ENCODE assay signal across 8 cellular contexts in the genomic region with DNA sequence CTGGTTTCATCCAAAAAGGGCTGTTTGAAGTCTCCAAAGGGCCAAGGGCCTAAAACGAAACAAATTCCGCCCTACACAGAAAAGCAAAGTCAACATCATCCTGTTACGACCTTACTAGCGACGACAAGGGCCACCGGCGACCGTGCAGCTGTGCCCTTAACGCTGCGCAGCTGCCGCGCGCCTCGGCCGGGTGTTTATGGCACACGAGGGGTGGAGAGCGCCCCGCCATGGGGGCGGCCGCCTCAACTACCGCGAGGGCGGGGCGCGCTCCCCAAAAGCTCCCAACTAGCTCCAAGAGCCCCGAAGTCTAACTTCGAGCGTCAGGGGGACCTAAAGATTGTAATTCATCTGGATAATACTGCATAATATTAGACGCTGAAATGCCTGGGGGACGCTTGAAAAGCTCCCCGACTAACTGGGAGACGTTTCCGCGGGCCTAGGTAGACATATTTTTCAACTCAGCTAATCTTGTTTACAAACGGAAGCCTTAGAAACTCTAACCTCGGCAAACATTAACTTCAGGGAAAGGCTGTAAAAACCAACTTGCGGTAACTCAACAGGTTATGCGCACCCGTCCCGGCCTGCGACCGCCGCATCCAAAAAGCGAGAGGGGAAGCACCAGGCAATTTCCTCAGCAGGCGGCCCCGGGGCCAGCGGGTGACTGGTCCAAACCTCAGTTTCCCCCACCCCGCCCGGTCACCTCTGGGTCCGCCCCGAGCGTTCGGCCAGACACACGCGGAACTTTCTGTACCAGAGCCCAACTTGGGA. TPM values are rescaled to one million over a fixed set of nuclear protein-coding genes. Genes with fewer than 3 reads are reported as not detected.
A peak's percentile ranks its signal among the peaks of the same experiment; 100 is the strongest.
DNase-seq lines count a peak whose midpoint lies in the region; ATAC-seq and TF ChIP-seq lines count a peak whose summit lies in the region.

No MANE protein-coding gene starts in this region.

- peak; percentile 14 for TF ChIP-seq CTCF in osteoblast (IDR thresholded peaks at IDR 0.05; ENCODE audit: extremely low read depth, low read depth, low read length)

- H3K4me2 ChIP-seq in osteoblast (ENCODE audit: insufficient read depth, low read length) = peak overlapping the region; percentile 90

- peak overlapping the region; percentile 65 for H3K27ac ChIP-seq in osteoblast (ENCODE audit: low read depth, low read length)
- H3K27ac ChIP-seq in thymus (ENCODE audit: low read depth) = peak overlapping the region; percentile 92

- H3K79me2 ChIP-seq in osteoblast (ENCODE audit: insufficient read depth, low read length) = peaks cover 44% of the 10 kb centered on the region

- H3K4me1 ChIP-seq in osteoblast (ENCODE audit: insufficient read depth, low read length) (peaks cover 28% of the 10 kb centered on the region), thymus (ENCODE audit: control insufficient read depth, insufficient read depth, low read length) (peaks cover 39% of the 10 kb centered on the region)

- H3K4me3 ChIP-seq in osteoblast (ENCODE audit: insufficient read depth, low read length) = peak overlapping the region; percentile 89
- peak overlapping the region; percentile 95 for H3K4me3 ChIP-seq in thymus (ENCODE audit: low read length)

- H3K36me3 ChIP-seq in osteoblast (ENCODE audit: insufficient read depth, low read length) (no peaks in the 10 kb centered on the region), thymus (ENCODE audit: control insufficient read depth, insufficient read depth) (peaks cover 5% of the 10 kb centered on the region)

- H2AFZ ChIP-seq in osteoblast (ENCODE audit: low read length) = peak overlapping the region; percentile 96

- H3K27me3 ChIP-seq in osteoblast (ENCODE audit: insufficient read depth, low read length) (no peaks in the 10 kb centered on the region), thymus (ENCODE audit: control insufficient read depth, insufficient read depth) (no peaks in the 10 kb centered on the region)

- H3K9me3 ChIP-seq in osteoblast (ENCODE audit: low read depth, low read length) = no peaks in the 10 kb centered on the region
- no peaks in the 10 kb centered on the region for H3K9me3 ChIP-seq in thymus (ENCODE audit: control insufficient read depth)

- no peaks in the 10 kb centered on the region for H4K20me1 ChIP-seq in osteoblast (ENCODE audit: insufficient read depth, low read length)

- peak; percentile 23 for DNase-seq in DMS 273 treated with DMSO at 0.1 percent for 48 hours (lab: John Stamatoyannopoulos, UW)
- peak in 53 of 76 experiments; percentile 2 to 60 (median 33) for DNase-seq in HUDEP-2 (lab: John Stamatoyannopoulos, UW; ENCODE audit: unreplicated experiment in 76 of 76)
- DNase-seq in RKO (ENCODE audit: low spot score) = peak; percentile 83
- peak; percentile 60 for DNase-seq in activated gamma-delta T cell (lab: John Stamatoyannopoulos, UW)
- DNase-seq in globus pallidus (ENCODE audit: low spot score) = peak; percentile 83
- peak; percentile 92 for DNase-seq in osteoblast (ENCODE audit: insufficient read length, low spot score, missing footprints)

- WGBS in thymus = under 1% methylated on average over 55 of the region's 55 CpGs

- ATAC-seq in GM21367 (IDR thresholded peaks at IDR 0.05; ENCODE audit: unreplicated experiment) = peak; percentile 56

RNA-seq across cellular contexts. Expression of a gene that starts 0.7 kb away (rescaled TPM):
- total RNA-seq in osteoblast = 89.3 and 91.9 TPM in 2 replicates
- polyA plus RNA-seq in thymus = 174 TPM

Comparison
In these comparisons a context has a peak if more than half of its experiments do, and no peak if none do; other contexts are left out.
1. Peak in every context shown above with its lines: DNase-seq, ATAC-seq, H3K4me3 ChIP-seq and H3K27ac ChIP-seq.
2. DNase-seq: peak in every context shown above with its lines; median percentile 92 in osteoblast; 83 in RKO; 83 in globus pallidus; 60 in activated gamma-delta T cell; 33 in HUDEP-2; 23 in DMS 273 treated with DMSO at 0.1 percent for 48 hours.